In the genomic region with DNA sequence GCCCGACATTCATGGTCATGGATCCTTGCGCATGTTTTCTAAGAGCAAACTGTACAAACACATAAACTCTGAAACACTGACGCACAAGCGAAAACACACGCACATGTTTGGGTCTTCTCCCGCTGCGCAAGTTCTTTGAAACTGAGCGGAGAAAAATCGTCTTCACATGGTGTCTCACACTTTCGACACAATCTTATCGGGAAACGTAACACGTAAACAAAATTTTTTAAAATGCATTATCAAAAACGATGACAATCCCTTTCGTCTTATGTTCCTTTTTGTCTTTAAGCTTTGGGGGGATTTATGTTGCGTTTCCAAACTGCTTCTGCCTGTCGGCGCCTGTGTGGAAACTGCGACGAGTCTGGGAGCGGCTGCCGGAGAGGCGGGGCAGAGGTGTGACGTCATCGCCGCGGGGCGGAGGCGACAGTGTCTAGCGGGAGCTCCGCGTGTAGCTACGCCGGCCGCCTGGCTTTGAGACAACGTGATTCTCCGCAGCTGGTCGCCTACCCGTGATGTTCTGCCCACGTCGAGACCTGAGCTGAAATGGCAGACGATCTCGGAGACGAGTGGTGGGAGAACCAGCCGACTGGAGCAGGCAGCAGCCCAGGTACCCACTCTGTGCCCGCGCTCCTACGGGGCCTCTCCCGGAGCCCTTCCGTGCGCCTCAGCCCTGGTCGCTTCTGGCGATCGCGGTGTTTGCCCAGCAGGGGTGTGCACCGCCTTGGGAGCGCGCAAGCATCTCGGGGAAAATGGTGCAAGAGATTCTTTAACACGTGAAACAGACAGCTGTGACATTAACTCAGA, we compare ENCODE assay signal across 8 cellular contexts. TPM values are rescaled to one million over a fixed set of nuclear protein-coding genes. Genes with fewer than 3 reads are reported as not detected.
A peak's percentile ranks its signal among the peaks of the same experiment; 100 is the strongest.
DNase-seq lines count a peak whose midpoint lies in the region; ATAC-seq and TF ChIP-seq lines count a peak whose summit lies in the region.

A gene (plus strand): TSS at position 426 of the 804 bp plus-strand sequence.

- 0% methylated on average over 60 of the region's 60 CpGs for WGBS in lung, 2 donors

- no peaks in the 10 kb centered on the region for H3K9me3 ChIP-seq in lung (ENCODE audit: control insufficient read depth in 2 of 2, insufficient read depth in 1 of 2, low read length in 1 of 2)

- no peak for TF ChIP-seq CTCF in lung (IDR thresholded peaks at IDR 0.05; ENCODE audit: control extremely low read depth, extremely low read depth)

- DNase-seq in COLO668 (lab: John Stamatoyannopoulos, UW; ENCODE audit: unreplicated experiment) = peak; percentile 87
- peak; percentile 93 for DNase-seq in HS-27A (ENCODE audit: low read depth)
- peak; percentile 79 for DNase-seq in NK-92 (lab: John Stamatoyannopoulos, UW; ENCODE audit: unreplicated experiment)
- peak; percentile 92 to 97 for DNase-seq in activated CD8-positive, alpha-beta memory T cell treated with anti-CD3 and anti-CD28 coated beads for 1 hour (ENCODE audit: extremely low read depth in 1 of 2, low read depth in 1 of 2)
- DNase-seq in effector CD4-positive, alpha-beta T cell = peak; percentile 97
- DNase-seq in lung (ENCODE audit: low spot score) = peak; percentile 95
- peak; percentile 93 for DNase-seq in stimulated activated CD4-positive, alpha-beta T cell treated with anti-CD3 and anti-CD28 coated beads, TNF-alpha, amount 100 ng/mL, for 4 hours (ENCODE audit: low read depth in 3 of 3)

- H3K27ac ChIP-seq in lung (ENCODE audit: low read depth in 1 of 2, low read length in 1 of 2) = peak within 1 kb of the TSS; percentile 84 to 98

- ATAC-seq in GM19467 (IDR thresholded peaks at IDR 0.05; ENCODE audit: unreplicated experiment) (peak; percentile 97), lung (ENCODE audit: insufficient read depth, low FRiP score) (peak; percentile 95)

- H3K36me3 ChIP-seq in lung (ENCODE audit: control insufficient read depth in 2 of 2, insufficient read depth in 2 of 2, low read length in 2 of 2) = no peaks in the 10 kb centered on the region

- no peaks in the 10 kb centered on the region for H3K27me3 ChIP-seq in lung (ENCODE audit: control insufficient read depth, insufficient read depth)

- H3K4me1 ChIP-seq in lung (ENCODE audit: control insufficient read depth in 2 of 2, insufficient read depth in 2 of 2, low read length in 2 of 2) = peaks cover 0 to 7% of the 10 kb centered on the region in 2 donors

- H3K4me3 ChIP-seq in lung = peak within 1 kb of the TSS; percentile 85

RNA-seq across cellular contexts. Expression of the gene that starts here (rescaled TPM):
- 10 to 100 TPM; 12.3 to 28.9 TPM for total RNA-seq in lung
- 10 to 100 TPM; 20.0 to 25.2 TPM for polyA plus RNA-seq in lung

Comparison
In these comparisons a context has a peak if more than half of its experiments do, and no peak if none do; other contexts are left out.
1. Peak in every context shown above with its lines: DNase-seq, ATAC-seq, H3K4me3 ChIP-seq and H3K27ac ChIP-seq.